ENCODE assay signal across 1 cellular context in genomic region chrX:46446727-46447378, GRCh38.
TF ChIP-seq lines count a peak whose summit lies in the region.

No MANE protein-coding gene starts in this region.

TF ChIP-seq in HepG2, 621 proteins besides CTCF, POLR2A, EP300 and RAD21 (continued from another document and continues in another):
- TF ChIP-seq ARID4A (CRISPR knock-in tag; IDR thresholded peaks at IDR 0.05; ENCODE audit: borderline replicate concordance) (peak; percentile 75; the same call in 1 of the 2 replicates), ZNF878 (CRISPR knock-in tag; IDR thresholded peaks at IDR 0.05) (no peak), SSRP1 (CRISPR knock-in tag; IDR thresholded peaks at IDR 0.05) (no peak), SATB2 (CRISPR knock-in tag; IDR thresholded peaks at IDR 0.05) (no peak), KMT2A (CRISPR knock-in tag; IDR thresholded peaks at IDR 0.05) (no peak), SOX13 (IDR thresholded peaks at IDR 0.05) (no peak), SOX13 (CRISPR knock-in tag; conservative IDR thresholded peaks at IDR 0.05 in 1 of 2, IDR thresholded peaks at IDR 0.05 in 1 of 2) (no peak), CBX2 (IDR thresholded peaks at IDR 0.05; ENCODE audit: low read depth, low read length) (no peak), CBX2 (CRISPR knock-in tag; IDR thresholded peaks at IDR 0.05; ENCODE audit: low read depth) (no peak), KAT8 (CRISPR knock-in tag; IDR thresholded peaks at IDR 0.05) (peak; percentile 84), ZNF512 (CRISPR knock-in tag; IDR thresholded peaks at IDR 0.05) (no peak), RBAK (CRISPR knock-in tag; IDR thresholded peaks at IDR 0.05) (no peak), E2F1 (CRISPR knock-in tag; IDR thresholded peaks at IDR 0.05) (no peak), HMG20B (CRISPR knock-in tag; conservative IDR thresholded peaks at IDR 0.05) (no peak), ZNF850 (CRISPR knock-in tag; conservative IDR thresholded peaks at IDR 0.05) (no peak), TRAFD1 (CRISPR knock-in tag; IDR thresholded peaks at IDR 0.05; ENCODE audit: borderline replicate concordance) (no peak), ZNF574 (CRISPR knock-in tag; IDR thresholded peaks at IDR 0.05) (peak; percentile 65), ETV6 (CRISPR knock-in tag; conservative IDR thresholded peaks at IDR 0.05) (no peak; the same call in 1 of the 2 replicates), ZNF691 (CRISPR knock-in tag; IDR thresholded peaks at IDR 0.05; ENCODE audit: borderline replicate concordance, low read depth) (no peak), IRF2 (CRISPR knock-in tag; IDR thresholded peaks at IDR 0.05) (0 out of 2 replicates have a peak, but pooled peaks have one; percentile 26), PBX2 (CRISPR knock-in tag; IDR thresholded peaks at IDR 0.05) (no peak), SRY (CRISPR knock-in tag; IDR thresholded peaks at IDR 0.05) (peak; percentile 74; the same call in 1 of the 2 replicates), TEAD3 (CRISPR knock-in tag; optimal IDR thresholded peaks at IDR 0.05; ENCODE audit: borderline replicate concordance) (peak; percentile 8), GMEB1 (CRISPR knock-in tag; IDR thresholded peaks at IDR 0.05; ENCODE audit: borderline replicate concordance) (peak; percentile 46; the same call in 1 of the 2 replicates), ELF4 (CRISPR knock-in tag; IDR thresholded peaks at IDR 0.05; ENCODE audit: borderline replicate concordance) (no peak), ZBTB21 (CRISPR knock-in tag; IDR thresholded peaks at IDR 0.05) (no peak), RBM39 (IDR thresholded peaks at IDR 0.05; ENCODE audit: low read depth, low read length, poor library complexity, severe bottlenecking) (no peak), BRCA1 (CRISPR knock-in tag; IDR thresholded peaks at IDR 0.05) (no peak), ARID5B (CRISPR knock-in tag; IDR thresholded peaks at IDR 0.05) (no peak), ZNF337 (CRISPR knock-in tag; IDR thresholded peaks at IDR 0.05; ENCODE audit: borderline replicate concordance, low read depth) (no peak), GPBP1L1 (CRISPR knock-in tag; IDR thresholded peaks at IDR 0.05) (no peak), CREB3 (CRISPR knock-in tag; IDR thresholded peaks at IDR 0.05) (no peak), PHF5A (CRISPR knock-in tag; IDR thresholded peaks at IDR 0.05; ENCODE audit: low read depth, unreplicated experiment) (peak; percentile 27)
